In the genomic region with DNA sequence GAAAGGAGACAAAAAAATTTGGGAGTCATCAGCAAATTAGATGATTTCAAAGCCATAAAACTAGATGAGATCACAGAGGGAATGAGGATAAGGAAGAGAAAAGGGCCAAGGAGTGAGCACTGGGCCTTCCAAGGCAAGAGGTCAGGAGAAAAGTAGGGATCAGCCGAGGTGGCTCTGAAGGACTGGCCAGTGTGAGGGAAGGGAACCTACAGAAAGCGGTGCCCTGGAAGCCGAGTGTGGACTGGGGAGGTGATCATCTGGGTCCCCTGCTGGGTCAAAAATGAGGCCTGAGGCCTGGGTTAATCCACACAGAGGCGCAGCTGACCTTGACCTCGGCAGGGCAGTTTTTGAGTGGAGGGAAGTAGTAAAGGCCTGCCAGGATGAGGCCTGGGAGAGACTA, we compare ENCODE assay signal across 19 cellular contexts.
DNase-seq lines count a peak whose midpoint lies in the region; ATAC-seq, FAIRE-seq and TF ChIP-seq lines count a peak whose summit lies in the region.
"Had no signal": no experiment of that assay in that cellular context is flagged by ENCODE, and none has a peak within 500 bp of the region (broad histone marks: within the 10 kb centered on the region; RNA-seq: fewer than 3 reads in every experiment).

No MANE protein-coding gene starts in this region.

- peaks cover 5% of the 10 kb centered on the region for H3K4me1 ChIP-seq in GM23338 (ENCODE audit: insufficient read depth)
- H3K4me1 ChIP-seq in neuronal stem cell (ENCODE audit: control insufficient read depth in 2 of 2, insufficient read depth in 1 of 2, low read depth in 1 of 2, low read length in 2 of 2), result peaks cover 0 to 3% of the 10 kb centered on the region in 2 donors
- H3K4me1 ChIP-seq in subcutaneous abdominal adipose tissue (ENCODE audit: control insufficient read depth in 5 of 5, insufficient read depth in 5 of 5, low read length in 5 of 5), result peaks cover 9 to 44% (median 43%) of the 10 kb centered on the region in 5 donors
- 0 out of 2 replicates have a peak, but pooled peaks cover 6% of the 10 kb centered on the region for H3K4me1 ChIP-seq in HepG2 (ENCODE audit: insufficient read depth, low read length)
- H3K4me1 ChIP-seq: foreskin keratinocyte had no signal

- no peak overlapping the region for H3K27ac Mint-ChIP-seq in GM23338
- no peak overlapping the region for H3K27ac Mint-ChIP-seq in activated CD8-positive, alpha-beta T cell treated with anti-CD3 and anti-CD28 coated beads for 36 hours
- H3K27ac Mint-ChIP-seq: activated naive CD8-positive, alpha-beta T cell treated with anti-CD3 and anti-CD28 coated beads for 36 hours; endodermal cell had no signal

- H4K8ac ChIP-seq in neuronal stem cell (ENCODE audit: low read depth, low read length), result no peak overlapping the region

- H2BK12ac ChIP-seq in neuronal stem cell (ENCODE audit: low read length), result no peak overlapping the region

- CTCF ChIA-PET in activated CD8-positive, alpha-beta T cell treated with anti-CD3 and anti-CD28 coated beads for 36 hours (lab: Charles Lee), result no interaction called here
- CTCF ChIA-PET in HepG2 (lab: Yijun Ruan, JAX; ENCODE audit: low intra/inter-chr PET ratio, low total read pairs), result no interaction called here

- no peak overlapping the region for H3K23ac ChIP-seq in neuronal stem cell (ENCODE audit: low read depth, low read length, poor library complexity)

- H3K4me3 Mint-ChIP-seq in GM23338, result no peak overlapping the region
- H3K4me3 Mint-ChIP-seq in activated CD8-positive, alpha-beta T cell treated with anti-CD3 and anti-CD28 coated beads for 36 hours, result no peak overlapping the region
- H3K4me3 Mint-ChIP-seq: activated naive CD8-positive, alpha-beta T cell treated with anti-CD3 and anti-CD28 coated beads for 36 hours; activated T-cell treated with anti-CD3 and anti-CD28 coated beads, Interleukin-2, amount 50 U/mL, for 4 hours; CD8-positive, alpha-beta memory T cell; endodermal cell; nephron progenitor cell had no signal

- no peak for TF ChIP-seq CTCF in GM23338 (conservative IDR thresholded peaks at IDR 0.05; ENCODE audit: low read depth in 2 of 2)
- TF ChIP-seq CTCF in coronary artery (IDR thresholded peaks at IDR 0.05), result no peak
- TF ChIP-seq CTCF in activated CD8-positive, alpha-beta T cell treated with anti-CD3 and anti-CD28 coated beads for 36 hours (IDR thresholded peaks at IDR 0.05), result no peak
- TF ChIP-seq CTCF in HepG2 (CRISPR knock-in tag; IDR thresholded peaks at IDR 0.05), result no peak

- H3K9me2 ChIP-seq in GM23338 (ENCODE audit: insufficient read depth), result peaks cover 24% of the 10 kb centered on the region

- peaks cover 3% of the 10 kb centered on the region; the same call in 2 of the 3 replicates for H3K9me3 Mint-ChIP-seq in GM23338
- H3K9me3 Mint-ChIP-seq in activated CD8-positive, alpha-beta T cell treated with anti-CD3 and anti-CD28 coated beads for 36 hours, result no peaks in the 10 kb centered on the region
- H3K9me3 Mint-ChIP-seq: activated naive CD8-positive, alpha-beta T cell treated with anti-CD3 and anti-CD28 coated beads for 36 hours; activated T-cell treated with anti-CD3 and anti-CD28 coated beads, Interleukin-2, amount 50 U/mL, for 4 hours; CD8-positive, alpha-beta memory T cell; nephron progenitor cell had no signal

- no CpG with 5 or more reads among the region's 5 CpGs for WGBS in neuronal stem cell (ENCODE audit: extremely low coverage in 2 of 2, insufficient read length in 2 of 2, insufficient replicate concordance in 1 of 2), 2 donors
- WGBS in HepG2 (ENCODE audit: low lambda C conversion rate), result 31% methylated on average over 5 of the region's 5 CpGs

- H3F3A ChIP-seq in GM23338 (replicated peaks; ENCODE audit: low read depth), result no peaks in the 10 kb centered on the region

- no peaks in the 10 kb centered on the region for H3K9me3 ChIP-seq in neuronal stem cell (replicated peaks in 1 of 2; ENCODE audit: control insufficient read depth in 2 of 2, insufficient read depth in 1 of 2, low read depth in 1 of 2, low read length in 2 of 2)
- H3K9me3 ChIP-seq in subcutaneous abdominal adipose tissue (ENCODE audit: control insufficient read depth in 5 of 5, low read length in 5 of 5), result no peaks in the 10 kb centered on the region
- H3K9me3 ChIP-seq in HepG2 (ENCODE audit: low read length), result no peaks in the 10 kb centered on the region

- in situ Hi-C loops in HepG2 (cut with HindIII; ENCODE audit: extremely low pct_ligation_motif_present, low pct_unique_long_range_greater_than_20kb), result loop anchor here (25.0 kb wide), 1 partner anchor 365 kb away; no protein-coding TSS in a partner anchor

- no peak for TF ChIP-seq POLR2A in HepG2 (IDR thresholded peaks at IDR 0.05; ENCODE audit: insufficient read depth in 1 of 2, low read depth in 2 of 2, low read length in 2 of 2)

- H3K27me3 ChIP-seq in GM23338 (ENCODE audit: insufficient read depth), result no peaks in the 10 kb centered on the region
- no peaks in the 10 kb centered on the region for H3K27me3 ChIP-seq in neuronal stem cell (ENCODE audit: control insufficient read depth in 3 of 3, insufficient read depth in 3 of 3, low read depth in 1 of 3, low read length in 3 of 3)
- peaks cover 0 to under 1% (median 0%) of the 10 kb centered on the region in 5 donors for H3K27me3 ChIP-seq in subcutaneous abdominal adipose tissue (ENCODE audit: control insufficient read depth in 5 of 5, insufficient read depth in 4 of 5, low read length in 5 of 5)
- H3K27me3 ChIP-seq in HepG2 (ENCODE audit: control insufficient read depth in 1 of 2, insufficient read depth in 2 of 2, low read length in 2 of 2), result peaks cover 1 to 9% of the 10 kb centered on the region in 2 experiments; a peak in 1 of 5 replicates
- H3K27me3 ChIP-seq: cardiac muscle cell had no signal

- no peak overlapping the region for H3K9ac ChIP-seq in neuronal stem cell (ENCODE audit: low read depth, low read length, poor library complexity)
- peak overlapping the region in 1 of 5 donors; percentile 24 for H3K9ac ChIP-seq in subcutaneous abdominal adipose tissue (ENCODE audit: low read length in 5 of 5)
- no peak overlapping the region for H3K9ac ChIP-seq in HepG2 (ENCODE audit: insufficient read depth, low read depth, low read length)

- H4K91ac ChIP-seq in neuronal stem cell (ENCODE audit: low read depth, low read length, poor library complexity), result no peak overlapping the region

- POLR2A ChIA-PET in activated CD8-positive, alpha-beta T cell treated with anti-CD3 and anti-CD28 coated beads for 36 hours (lab: Charles Lee), result no interaction called here
- POLR2A ChIA-PET in HepG2 (lab: Yijun Ruan, JAX), result no interaction called here

- H4K20me1 ChIP-seq in GM23338 (replicated peaks; ENCODE audit: insufficient read depth) (no peaks in the 10 kb centered on the region), HepG2 (ENCODE audit: insufficient read depth, low read length) (no peaks in the 10 kb centered on the region)

- H2AFZ ChIP-seq in GM23338, result peak overlapping the region; percentile 83
- no peak overlapping the region for H2AFZ ChIP-seq in neuronal stem cell (ENCODE audit: low read length)
- no peak overlapping the region for H2AFZ ChIP-seq in HepG2 (ENCODE audit: low read length)

- H3K27ac ChIP-seq in GM23338 (ENCODE audit: low read depth), result no peak overlapping the region
- peak overlapping the region; percentile 8 to 86 for H3K27ac ChIP-seq in coronary artery
- no peak overlapping the region for H3K27ac ChIP-seq in neuronal stem cell (replicated peaks; ENCODE audit: low read length)
- H3K27ac ChIP-seq in subcutaneous abdominal adipose tissue (ENCODE audit: low read depth, low read length), result peak overlapping the region; percentile 79
- H3K27ac ChIP-seq in HepG2 (ENCODE audit: extremely low read length, insufficient read depth, low read length), result no peak overlapping the region
- H3K27ac ChIP-seq: cardiac muscle cell, foreskin keratinocyte had no signal

- H3K4me1 Mint-ChIP-seq in GM23338, result peaks cover 10% of the 10 kb centered on the region; the same call in 2 of the 3 replicates
- H3K4me1 Mint-ChIP-seq in activated CD8-positive, alpha-beta T cell treated with anti-CD3 and anti-CD28 coated beads for 36 hours (ENCODE audit: low read depth), result peaks cover 8% of the 10 kb centered on the region

- no peak for FAIRE-seq in HepG2 (lab: Jason Lieb, UNC)

- no peak overlapping the region for H3K14ac ChIP-seq in neuronal stem cell (ENCODE audit: low read length)

- intact Hi-C loops in activated CD8-positive, alpha-beta T cell treated with anti-CD3 and anti-CD28 coated beads for 36 hours (cut with micrococcal nuclease), result no loop called here
- intact Hi-C loops in HepG2 (cut with micrococcal nuclease; ENCODE audit: unreplicated experiment), result no loop called here

- 0 out of 3 replicates have a peak, but pooled peaks cover 3% of the 10 kb centered on the region for H3K36me3 Mint-ChIP-seq in GM23338 (ENCODE audit: low read depth)
- H3K36me3 Mint-ChIP-seq in activated CD8-positive, alpha-beta T cell treated with anti-CD3 and anti-CD28 coated beads for 36 hours (ENCODE audit: low read depth), result no peaks in the 10 kb centered on the region
- H3K36me3 Mint-ChIP-seq: activated naive CD8-positive, alpha-beta T cell treated with anti-CD3 and anti-CD28 coated beads for 36 hours had no signal

- no peak overlapping the region for H2BK15ac ChIP-seq in neuronal stem cell (ENCODE audit: low read length)

- H3K18ac ChIP-seq in neuronal stem cell (ENCODE audit: low read length), result peak overlapping the region; percentile 15

- peaks cover 5% of the 10 kb centered on the region for H3K27me3 Mint-ChIP-seq in GM23338 (ENCODE audit: insufficient read depth, low read depth, poor library complexity)
- H3K27me3 Mint-ChIP-seq in activated CD8-positive, alpha-beta T cell treated with anti-CD3 and anti-CD28 coated beads for 36 hours, result peaks cover 26% of the 10 kb centered on the region

- H3K4me2 ChIP-seq in GM23338 (no peak overlapping the region), neuronal stem cell (ENCODE audit: insufficient read depth, low read length, poor library complexity, severe bottlenecking) (no peak overlapping the region), HepG2 (ENCODE audit: low read depth, low read length) (no peak overlapping the region)

- TF ChIP-seq EP300 in HepG2 (IDR thresholded peaks at IDR 0.05; ENCODE audit: low read depth in 2 of 2, low read length in 2 of 2) (no peak), HepG2 (CRISPR knock-in tag; IDR thresholded peaks at IDR 0.05; ENCODE audit: borderline replicate concordance) (no peak)

- no peak overlapping the region for H2BK5ac ChIP-seq in neuronal stem cell (ENCODE audit: low read length)

- ATAC-seq in GM23338 (no peak), HepG2 (no peak), GM18868 (IDR thresholded peaks at IDR 0.05; ENCODE audit: unreplicated experiment) (no peak)
- ATAC-seq in activated CD8-positive, alpha-beta T cell treated with anti-CD3 and anti-CD28 coated beads for 36 hours, result no peak
- ATAC-seq: activated T-cell treated with anti-CD3 and anti-CD28 coated beads, Interleukin-2, amount 50 U/mL, for 4 hours had no signal

- H3K79me2 ChIP-seq in GM23338 (replicated peaks; ENCODE audit: insufficient read depth) (no peaks in the 10 kb centered on the region), HepG2 (ENCODE audit: insufficient read depth, low read length) (no peaks in the 10 kb centered on the region)

- H2AK5ac ChIP-seq in neuronal stem cell (ENCODE audit: low read depth, low read length), result no peak overlapping the region

- H3K36me3 ChIP-seq in GM23338 (ENCODE audit: insufficient read depth), result no peaks in the 10 kb centered on the region
- no peaks in the 10 kb centered on the region for H3K36me3 ChIP-seq in neuronal stem cell (replicated peaks in 1 of 2; ENCODE audit: control insufficient read depth in 2 of 2, insufficient read depth in 2 of 2, low read length in 2 of 2)
- no peaks in the 10 kb centered on the region for H3K36me3 ChIP-seq in subcutaneous abdominal adipose tissue (ENCODE audit: control insufficient read depth in 5 of 5, insufficient read depth in 5 of 5, low read length in 5 of 5)
- H3K36me3 ChIP-seq in HepG2 (replicated peaks in 1 of 2; ENCODE audit: control insufficient read depth in 1 of 2, insufficient read depth in 2 of 2, low read length in 2 of 2), result no peaks in the 10 kb centered on the region
- H3K36me3 ChIP-seq: cardiac muscle cell had no signal

- no peak overlapping the region for H2BK120ac ChIP-seq in neuronal stem cell (ENCODE audit: low read depth, low read length)

- DNase-seq in GM23338 (ENCODE audit: low spot score) (no peak), coronary artery (ENCODE audit: low spot score) (no peak), neuronal stem cell (ENCODE audit: low spot score) (no peak), HepG2 (ENCODE audit: low spot score) (no peak), NCI-H2227 treated with DMSO at 0.1 percent for 48 hours (lab: John Stamatoyannopoulos, UW) (no peak)
- no peak for DNase-seq in activated CD8-positive, alpha-beta T cell treated with anti-CD3 and anti-CD28 coated beads for 36 hours
- DNase-seq: activated CD4-positive, alpha-beta T cell treated with anti-CD3 and anti-CD28 coated beads, Interleukin-2, amount 50 U/mL, for 48 hours; activated naive CD8-positive, alpha-beta T cell treated with anti-CD3 and anti-CD28 coated beads for 36 hours; activated T-cell treated with anti-CD3 and anti-CD28 coated beads, Interleukin-2, amount 50 U/mL, for 4 hours; CD8-positive, alpha-beta memory T cell; DND-41; endodermal cell; foreskin keratinocyte; NCI-H2107; NCI-H748 treated with DMSO at 0.1 percent for 48 hours; nephron progenitor cell had no signal

- H3K4me3 ChIP-seq in GM23338 (no peak overlapping the region), coronary artery (no peak overlapping the region), neuronal stem cell (ENCODE audit: low read length in 2 of 2) (no peak overlapping the region), subcutaneous abdominal adipose tissue (ENCODE audit: low read depth in 1 of 5, low read length in 5 of 5) (no peak overlapping the region), HepG2 (replicated peaks in 1 of 3; ENCODE audit: insufficient read depth in 1 of 3, low read depth in 2 of 3, low read length in 3 of 3) (no peak overlapping the region)
- H3K4me3 ChIP-seq: cardiac muscle cell had no signal

- H3K4ac ChIP-seq in neuronal stem cell (ENCODE audit: low read length), result no peak overlapping the region

- H3K79me1 ChIP-seq in neuronal stem cell (ENCODE audit: low read depth, low read length), result no peaks in the 10 kb centered on the region

- BruUV-seq in HepG2 (replicated peaks; lab: Mats Ljungman, UMichigan), result no TSS peak

- TF ChIP-seq RAD21 in HepG2 (CRISPR knock-in tag; IDR thresholded peaks at IDR 0.05), result no peak

Comparison
In these comparisons a context has a peak if more than half of its experiments do, and no peak if none do; other contexts are left out.
1. H3K27ac ChIP-seq: peak in coronary artery (2 of 2) and subcutaneous abdominal adipose tissue (single experiment); none in GM23338 (single experiment), neuronal stem cell (single experiment) and HepG2 (single experiment).